In genomic region chr6:19538086-19538485, GRCh38 we compare ENCODE assay signal across 10 cellular contexts.
DNase-seq lines count a peak whose midpoint lies in the region; ATAC-seq and TF ChIP-seq lines count a peak whose summit lies in the region.
"Had no signal": no experiment of that assay in that cellular context is flagged by ENCODE, and none has a peak within 500 bp of the region (broad histone marks: within the 10 kb centered on the region; RNA-seq: fewer than 3 reads in every experiment).

No MANE protein-coding gene starts in this region.

- ATAC-seq in Panc1 (no peak), GM18502 (IDR thresholded peaks at IDR 0.05; ENCODE audit: poor library complexity, unreplicated experiment) (no peak)

- no peaks in the 10 kb centered on the region for H3K36me3 ChIP-seq in Panc1 (ENCODE audit: control insufficient read depth, insufficient read depth, low read length)

- POLR2A ChIA-PET in Panc1 (lab: Charles Lee): no interaction called here

- no peaks in the 10 kb centered on the region for H3K27me3 ChIP-seq in Panc1 (ENCODE audit: control insufficient read depth, insufficient read depth, low read length)

- intact Hi-C loops in Panc1 (cut with micrococcal nuclease; ENCODE audit: unreplicated experiment): no loop called here

- in situ Hi-C loops in Panc1 (cut with HindIII; ENCODE audit: low pct_unique_long_range_greater_than_20kb, low sequenced_read_pairs): no loop called here
- in situ Hi-C loops in KBM-7 (cut with MboI; ENCODE audit: low pct_unique_long_range_greater_than_20kb, low sequenced_read_pairs): no loop called here

- H3K4me3 ChIP-seq in Panc1 (ENCODE audit: low read depth in 2 of 2, low read length in 2 of 2): no peak overlapping the region

- TF ChIP-seq CTCF in Panc1 (IDR thresholded peaks at IDR 0.05): no peak

- H3K27ac ChIP-seq in Panc1 (ENCODE audit: low read length): peak overlapping the region; percentile 18; the same call in 1 of the 2 replicates

- H3K9me3 ChIP-seq in Panc1 (ENCODE audit: control insufficient read depth, insufficient read depth, low read depth, low read length): no peaks in the 10 kb centered on the region; the same call in 1 of the 2 replicates

- no TSS peak for BruUV-seq in Panc1 (replicated peaks; lab: Mats Ljungman, UMichigan)

- DNase-seq in DMS 273 treated with DMSO at 0.1 percent for 48 hours (lab: John Stamatoyannopoulos, UW) (peak; percentile 79), NCI-H187 treated with DMSO at 0.1 percent for 48 hours (lab: John Stamatoyannopoulos, UW) (peak; percentile 94), Panc1 (ENCODE audit: low read depth, low spot score) (no peak), left kidney (ENCODE audit: low read depth, low spot score) (peak; percentile 87), KBM-7 (no peak), cortex of kidney (lab: John Stamatoyannopoulos, UW) (no peak), SK-N-DZ (ENCODE audit: low spot score) (no peak)
- DNase-seq: GF-D8, IMR-90 had no signal

- H3K4me1 ChIP-seq in Panc1 (ENCODE audit: control insufficient read depth, insufficient read depth, low read length): peaks cover 3% of the 10 kb centered on the region; the same call in 1 of the 2 replicates

- CTCF ChIA-PET in Panc1 (lab: Charles Lee): no interaction called here

Comparison
In these comparisons a context has a peak if more than half of its experiments do, and no peak if none do; other contexts are left out.
1. DNase-seq: peak in DMS 273 treated with DMSO at 0.1 percent for 48 hours (single experiment), NCI-H187 treated with DMSO at 0.1 percent for 48 hours (single experiment) and left kidney (single experiment); none in Panc1 (single experiment), KBM-7 (single experiment), cortex of kidney (single experiment) and SK-N-DZ (single experiment).